Comparison of ENCODE assay signal across 10 cellular contexts in genomic region chr1:21255943-21256320, GRCh38.
"Had no signal": no experiment of that assay in that cellular context is flagged by ENCODE, and none has a peak within 500 bp of the region (broad histone marks: within the 10 kb centered on the region; RNA-seq: fewer than 3 reads in every experiment).

No MANE protein-coding gene starts in this region.

- H3K9me3 Mint-ChIP-seq: endodermal cell; memory B cell; naive thymus-derived CD8-positive, alpha-beta T cell; stimulated activated memory B cell treated with anti-CD40 and anti-IgM and Interleukin-4, amounts not matched to agents 10 μg/mL and 1 μg/mL and 100 μg/mL, for 72 hours had no signal

- H3K4me3 ChIP-seq: left lung, suprapubic skin, upper lobe of right lung had no signal

- H3K9ac ChIP-seq: parathyroid adenoma had no signal

- H3K4me1 ChIP-seq: parathyroid adenoma had no signal

- H3K79me2 ChIP-seq: parathyroid adenoma had no signal

- H3K4me3 Mint-ChIP-seq: activated CD8-positive, alpha-beta memory T cell treated with anti-CD3 and anti-CD28 coated beads, Interleukin-2, amount 10 ng/mL, durations not matched to agents 7 days and 5 days; activated naive CD8-positive, alpha-beta T cell; endodermal cell; memory B cell; naive thymus-derived CD8-positive, alpha-beta T cell; stimulated activated memory B cell treated with anti-CD40 and anti-IgM and Interleukin-4, amounts not matched to agents 10 μg/mL and 1 μg/mL and 100 μg/mL, for 72 hours had no signal

- H3K9me3 ChIP-seq: left lung, suprapubic skin, upper lobe of right lung had no signal

- H3K27ac ChIP-seq: left lung, parathyroid adenoma, suprapubic skin, upper lobe of right lung had no signal

- H2AFZ ChIP-seq: parathyroid adenoma had no signal

- H3K27me3 ChIP-seq: left lung, suprapubic skin, upper lobe of right lung had no signal

- H3K27ac Mint-ChIP-seq: activated CD8-positive, alpha-beta memory T cell treated with anti-CD3 and anti-CD28 coated beads, Interleukin-2, amount 10 ng/mL, durations not matched to agents 7 days and 5 days had no signal

- H3K4me1 Mint-ChIP-seq: endodermal cell had no signal

- H3K27me3 Mint-ChIP-seq: activated CD8-positive, alpha-beta memory T cell treated with anti-CD3 and anti-CD28 coated beads, Interleukin-2, amount 10 ng/mL, durations not matched to agents 7 days and 5 days; activated naive CD8-positive, alpha-beta T cell; memory B cell; naive thymus-derived CD8-positive, alpha-beta T cell; stimulated activated memory B cell treated with anti-CD40 and anti-IgM and Interleukin-4, amounts not matched to agents 10 μg/mL and 1 μg/mL and 100 μg/mL, for 72 hours had no signal
